10 cellular contexts compared by ENCODE assay signal in the genomic region with DNA sequence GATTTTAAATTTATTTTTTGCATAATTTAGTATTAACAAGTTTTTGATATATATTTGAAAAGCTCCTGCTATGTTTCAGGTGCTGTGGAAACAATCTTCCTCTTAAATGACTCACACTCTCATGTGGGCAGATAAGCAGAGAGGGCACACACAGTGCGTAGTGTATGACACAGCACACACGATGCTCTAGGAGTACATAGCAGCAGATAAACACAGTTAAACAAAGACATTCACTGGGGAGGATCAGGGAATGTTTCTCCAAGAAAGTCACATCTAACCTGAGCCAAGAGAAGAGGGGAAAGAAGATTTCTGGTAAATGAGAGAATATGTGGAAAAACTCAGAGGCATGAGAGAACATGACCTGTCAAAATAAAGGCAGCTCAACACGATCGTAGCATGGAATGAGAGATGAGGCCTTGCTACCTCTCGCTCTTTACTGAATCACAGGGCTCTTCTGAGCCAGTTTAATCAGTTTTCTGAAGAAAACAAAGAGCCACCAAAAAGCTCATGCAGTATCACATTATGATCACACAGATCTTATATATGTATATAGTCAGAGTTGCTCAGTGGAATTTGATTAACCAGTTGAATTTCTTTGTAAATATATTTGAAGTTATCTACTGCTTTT.
DNase-seq lines count a peak whose midpoint lies in the region; ATAC-seq and TF ChIP-seq lines count a peak whose summit lies in the region.
"Had no signal": no experiment of that assay in that cellular context is flagged by ENCODE, and none has a peak within 500 bp of the region (broad histone marks: within the 10 kb centered on the region; RNA-seq: fewer than 3 reads in every experiment).

No MANE protein-coding gene starts in this region.

- WGBS in ovary, 3 donors = 25 to 52% (median 35%) methylated on average over 5 of the region's 5 CpGs

- DNase-seq in Calu3 (peak; percentile 21), NCI-H226 (peak; percentile 89), fibroblast of peridontal ligament (ENCODE audit: extremely low read depth) (peak; percentile 47), ovary (peak in 1 of 5 donors; percentile 43), middle frontal gyrus (ENCODE audit: extremely low spot score, low spot score) (no peak), NOMO-1 (lab: John Stamatoyannopoulos, UW; ENCODE audit: unreplicated experiment in 2 of 2) (no peak)
- DNase-seq: activated CD8-positive, alpha-beta memory T cell treated with anti-CD3 and anti-CD28 coated beads, Interleukin-2, amount 50 U/mL, for 4 hours; PC-9 had no signal

- peaks cover 8% of the 10 kb centered on the region for H3K4me1 Mint-ChIP-seq in Calu3 (ENCODE audit: low read depth, unreplicated experiment)

- no TSS peak for BruUV-seq in Calu3 (replicated peaks; lab: Mats Ljungman, UMichigan)

- no peak for TF ChIP-seq POLR2A in ovary (IDR thresholded peaks at IDR 0.05)

- peaks cover 5% of the 10 kb centered on the region for H3K36me3 Mint-ChIP-seq in Calu3 (ENCODE audit: insufficient read depth, unreplicated experiment)

- ATAC-seq in HG03025 (IDR thresholded peaks at IDR 0.05; ENCODE audit: low FRiP score, unreplicated experiment) (no peak), HG02763 (IDR thresholded peaks at IDR 0.05; ENCODE audit: unreplicated experiment) (no peak)

- H3K9me3 ChIP-seq in ovary = no peaks in the 10 kb centered on the region

- no peak for TF ChIP-seq CTCF in Calu3 (IDR thresholded peaks at IDR 0.05; ENCODE audit: unreplicated experiment)
- no peak for TF ChIP-seq CTCF in ovary (IDR thresholded peaks at IDR 0.05)

- H3K27me3 ChIP-seq in ovary = no peaks in the 10 kb centered on the region

- H3K27ac ChIP-seq in ovary = peak overlapping the region in 1 of 2 donors; percentile 9
- H3K27ac ChIP-seq: PC-9 had no signal

- no peaks in the 10 kb centered on the region for H3K36me3 ChIP-seq in ovary

- H3K4me1 ChIP-seq in ovary (ENCODE audit: insufficient read depth) = no peaks in the 10 kb centered on the region

- CTCF ChIA-PET in Calu3 (lab: Charles Lee) = no interaction called here

- H3K27ac Mint-ChIP-seq in Calu3 (ENCODE audit: unreplicated experiment) = peak overlapping the region; percentile 75

- H3K9me3 Mint-ChIP-seq in Calu3 (ENCODE audit: low read depth, unreplicated experiment) = no peaks in the 10 kb centered on the region

- TF ChIP-seq EP300 in ovary (IDR thresholded peaks at IDR 0.05) = peak; percentile 60

- H3K27me3 Mint-ChIP-seq in Calu3 (ENCODE audit: unreplicated experiment) = no peaks in the 10 kb centered on the region

- intact Hi-C loops in Calu3 (cut with micrococcal nuclease; ENCODE audit: unreplicated experiment) = no loop called here
- intact Hi-C loops in ovary (cut with DNase I) = no loop called here

- no peak overlapping the region for H3K4me3 ChIP-seq in ovary
- H3K4me3 ChIP-seq: PC-9 had no signal

- H3K4me3 Mint-ChIP-seq in Calu3 (ENCODE audit: low read depth, unreplicated experiment) = no peak overlapping the region

Comparison
In these comparisons a context has a peak if more than half of its experiments do, and no peak if none do; other contexts are left out.
1. DNase-seq: peak in Calu3 (single experiment), NCI-H226 (single experiment) and fibroblast of peridontal ligament (single experiment); none in middle frontal gyrus (single experiment) and NOMO-1 (0 of 2).